ENCODE assay signal across 33 cellular contexts in the genomic region with DNA sequence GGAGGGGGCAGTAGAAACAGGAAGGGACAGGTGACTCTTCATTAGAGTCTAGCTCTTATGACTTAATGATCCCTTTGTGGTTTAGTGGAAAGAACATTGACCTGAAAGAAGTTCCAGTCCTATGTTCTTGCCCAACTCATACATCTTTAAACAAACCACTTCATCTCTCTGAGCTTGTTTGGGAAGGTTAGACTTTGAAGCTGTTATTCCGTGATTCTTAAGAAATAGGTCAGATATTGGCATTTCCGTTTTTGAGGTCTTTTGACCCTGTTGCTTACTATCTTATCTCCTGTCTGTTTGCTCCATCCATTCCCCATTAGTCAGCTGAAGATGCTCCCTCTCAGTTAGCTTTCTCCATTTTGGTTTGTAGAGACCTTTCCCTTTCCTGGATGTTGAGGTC.
"Had no signal": no experiment of that assay in that cellular context is flagged by ENCODE, and none has a peak within 500 bp of the region (broad histone marks: within the 10 kb centered on the region; RNA-seq: fewer than 3 reads in every experiment).

No MANE protein-coding gene starts in this region.

- H3K27ac Mint-ChIP-seq: activated CD4-positive, alpha-beta memory T cell treated with anti-CD3 and anti-CD28 coated beads for 36 hours; activated CD4-positive, alpha-beta T cell treated with anti-CD3 and anti-CD28 coated beads for 36 hours; activated CD4-positive, alpha-beta T cell treated with anti-CD3 and anti-CD28 coated beads, Interleukin-2, amount 10 ng/mL, durations not matched to agents 24 days and 14 days; activated CD8-positive, alpha-beta memory T cell treated with anti-CD3 and anti-CD28 coated beads, Interleukin-2, amount 10 ng/mL, durations not matched to agents 7 days and 5 days; activated CD8-positive, alpha-beta T cell treated with anti-CD3 and anti-CD28 coated beads, Interleukin-2, amount 10 ng/mL, durations not matched to agents 7 days and 5 days; activated naive CD4-positive, alpha-beta T cell treated with anti-CD3 and anti-CD28 coated beads for 36 hours; activated naive CD4-positive, alpha-beta T cell treated with anti-CD3 and anti-CD28 coated beads, Interleukin-2, amount 50 U/mL, for 24 hours; activated naive CD8-positive, alpha-beta T cell treated with anti-CD3 and anti-CD28 coated beads for 36 hours; activated naive CD8-positive, alpha-beta T cell treated with anti-CD3 and anti-CD28 coated beads, Interleukin-2, amount 50 U/mL, for 24 hours; activated T-helper 1 cell treated with anti-CD3 and anti-CD28 coated beads, Interleukin-12 subunit alpha, Interleukin-12 subunit beta, Interleukin-2, Interleukin-4 antibody, amounts not matched to agents 30 ng/mL and 10 ng/mL and 1 ng/mL, durations not matched to agents 14 hours and 24 hours and 36 hours; brain had no signal

- H3K4me1 ChIP-seq: ascending aorta, breast epithelium, colonic mucosa, esophagus squamous epithelium had no signal

- H3K9me3 Mint-ChIP-seq: activated CD4-positive, alpha-beta memory T cell treated with anti-CD3 and anti-CD28 coated beads for 36 hours; activated CD4-positive, alpha-beta T cell treated with anti-CD3 and anti-CD28 coated beads, Interleukin-2, amount 10 ng/mL, durations not matched to agents 24 days and 14 days; activated naive CD4-positive, alpha-beta T cell treated with anti-CD3 and anti-CD28 coated beads for 36 hours; activated naive CD4-positive, alpha-beta T cell treated with anti-CD3 and anti-CD28 coated beads, Interleukin-2, amount 50 U/mL, for 24 hours; activated naive CD8-positive, alpha-beta T cell treated with anti-CD3 and anti-CD28 coated beads for 36 hours; activated naive CD8-positive, alpha-beta T cell treated with anti-CD3 and anti-CD28 coated beads, Interleukin-2, amount 50 U/mL, for 24 hours; activated T-helper 1 cell treated with anti-CD3 and anti-CD28 coated beads, Interleukin-12 subunit alpha, Interleukin-12 subunit beta, Interleukin-2, Interleukin-4 antibody, amounts not matched to agents 30 ng/mL and 10 ng/mL and 1 ng/mL, durations not matched to agents 14 hours and 24 hours and 36 hours; brain had no signal

- H3K4me3 Mint-ChIP-seq: activated CD4-positive, alpha-beta memory T cell treated with anti-CD3 and anti-CD28 coated beads for 36 hours; activated CD4-positive, alpha-beta T cell treated with anti-CD3 and anti-CD28 coated beads for 36 hours; activated CD4-positive, alpha-beta T cell treated with anti-CD3 and anti-CD28 coated beads, Interleukin-2, amount 10 ng/mL, durations not matched to agents 24 days and 14 days; activated CD8-positive, alpha-beta memory T cell treated with anti-CD3 and anti-CD28 coated beads, Interleukin-2, amount 10 ng/mL, durations not matched to agents 7 days and 5 days; activated CD8-positive, alpha-beta T cell treated with anti-CD3 and anti-CD28 coated beads, Interleukin-2, amount 10 ng/mL, durations not matched to agents 7 days and 5 days; activated naive CD4-positive, alpha-beta T cell treated with anti-CD3 and anti-CD28 coated beads for 36 hours; activated naive CD4-positive, alpha-beta T cell treated with anti-CD3 and anti-CD28 coated beads, Interleukin-2, amount 50 U/mL, for 24 hours; activated naive CD8-positive, alpha-beta T cell treated with anti-CD3 and anti-CD28 coated beads for 36 hours; activated naive CD8-positive, alpha-beta T cell treated with anti-CD3 and anti-CD28 coated beads, Interleukin-2, amount 50 U/mL, for 24 hours; activated T-helper 1 cell treated with anti-CD3 and anti-CD28 coated beads, Interleukin-12 subunit alpha, Interleukin-12 subunit beta, Interleukin-2, Interleukin-4 antibody, amounts not matched to agents 30 ng/mL and 10 ng/mL and 1 ng/mL, durations not matched to agents 14 hours and 24 hours and 36 hours; brain had no signal

- H3K27ac ChIP-seq: adrenal gland, ascending aorta, breast epithelium, cardiac muscle cell, colonic mucosa, epithelial cell of prostate, esophagus squamous epithelium had no signal

- H3K4me1 Mint-ChIP-seq: activated naive CD4-positive, alpha-beta T cell treated with anti-CD3 and anti-CD28 coated beads, Interleukin-2, amount 50 U/mL, for 24 hours; brain had no signal

- DNase-seq: activated CD4-positive, alpha-beta memory T cell treated with anti-CD3 and anti-CD28 coated beads for 36 hours; activated CD4-positive, alpha-beta T cell treated with anti-CD3 and anti-CD28 coated beads for 36 hours; activated CD4-positive, alpha-beta T cell treated with anti-CD3 and anti-CD28 coated beads, Interleukin-2, amount 10 ng/mL, durations not matched to agents 24 days and 14 days; activated CD4-positive, CD25-positive, alpha-beta regulatory T cell; activated CD4-positive, CD25-positive, alpha-beta regulatory T cell treated with anti-CD3 and anti-CD28 coated beads, Interleukin-2, amount 50 U/mL, for 72 hours; activated CD8-positive, alpha-beta memory T cell treated with anti-CD3 and anti-CD28 coated beads, Interleukin-2, amount 10 ng/mL, durations not matched to agents 7 days and 5 days; activated CD8-positive, alpha-beta memory T cell treated with anti-CD3 and anti-CD28 coated beads, Interleukin-2, amount 50 U/mL, for 4 hours; activated CD8-positive, alpha-beta T cell treated with anti-CD3 and anti-CD28 coated beads, Interleukin-2, amount 10 ng/mL, durations not matched to agents 7 days and 5 days; activated gamma-delta T cell treated with Interleukin-2 at 50 U/mL for 16 hours; activated naive CD4-positive, alpha-beta T cell treated with anti-CD3 and anti-CD28 coated beads for 36 hours; activated naive CD8-positive, alpha-beta T cell treated with anti-CD3 and anti-CD28 coated beads for 36 hours; activated naive CD8-positive, alpha-beta T cell treated with anti-CD3 and anti-CD28 coated beads, Interleukin-2, amount 50 U/mL, for 24 hours; activated T-cell treated with anti-CD3 and anti-CD28 coated beads, Interleukin-2, amount 50 U/mL, for 1 hour; activated T-cell treated with anti-CD3 and anti-CD28 coated beads, Interleukin-2, amount 50 U/mL, for 48 hours; adrenal gland; central memory CD4-positive, alpha-beta T cell; cerebellar nuclear complex; colonic mucosa; effector CD8-positive, alpha-beta T cell; esophagus squamous epithelium; foreskin fibroblast; head of caudate nucleus; T-helper 2 cell had no signal

- H3K4me3 ChIP-seq: adrenal gland, ascending aorta, breast epithelium, cardiac muscle cell, colonic mucosa, esophagus squamous epithelium had no signal

- FAIRE-seq: endometrium, endothelial cell of umbilical vein, frontal cortex had no signal

- H3K27me3 Mint-ChIP-seq: activated CD4-positive, alpha-beta memory T cell treated with anti-CD3 and anti-CD28 coated beads for 36 hours; activated CD4-positive, alpha-beta T cell treated with anti-CD3 and anti-CD28 coated beads for 36 hours; activated CD4-positive, alpha-beta T cell treated with anti-CD3 and anti-CD28 coated beads, Interleukin-2, amount 10 ng/mL, durations not matched to agents 24 days and 14 days; activated CD8-positive, alpha-beta memory T cell treated with anti-CD3 and anti-CD28 coated beads, Interleukin-2, amount 10 ng/mL, durations not matched to agents 7 days and 5 days; activated naive CD4-positive, alpha-beta T cell treated with anti-CD3 and anti-CD28 coated beads, Interleukin-2, amount 50 U/mL, for 24 hours; activated naive CD8-positive, alpha-beta T cell treated with anti-CD3 and anti-CD28 coated beads for 36 hours; activated naive CD8-positive, alpha-beta T cell treated with anti-CD3 and anti-CD28 coated beads, Interleukin-2, amount 50 U/mL, for 24 hours; brain had no signal

- H3K27me3 ChIP-seq: adrenal gland, ascending aorta, breast epithelium, cardiac muscle cell, colonic mucosa, esophagus squamous epithelium had no signal

- H3K36me3 ChIP-seq: breast epithelium had no signal

- ATAC-seq: activated CD4-positive, alpha-beta T cell treated with anti-CD3 and anti-CD28 coated beads for 36 hours; activated CD8-positive, alpha-beta memory T cell treated with anti-CD3 and anti-CD28 coated beads, Interleukin-2, amount 10 ng/mL, durations not matched to agents 7 days and 5 days; activated CD8-positive, alpha-beta T cell treated with anti-CD3 and anti-CD28 coated beads, Interleukin-2, amount 10 ng/mL, durations not matched to agents 7 days and 5 days; activated naive CD8-positive, alpha-beta T cell treated with anti-CD3 and anti-CD28 coated beads, Interleukin-2, amount 50 U/mL, for 24 hours had no signal
